ENCODE assay signal across 13 cellular contexts in the genomic region with DNA sequence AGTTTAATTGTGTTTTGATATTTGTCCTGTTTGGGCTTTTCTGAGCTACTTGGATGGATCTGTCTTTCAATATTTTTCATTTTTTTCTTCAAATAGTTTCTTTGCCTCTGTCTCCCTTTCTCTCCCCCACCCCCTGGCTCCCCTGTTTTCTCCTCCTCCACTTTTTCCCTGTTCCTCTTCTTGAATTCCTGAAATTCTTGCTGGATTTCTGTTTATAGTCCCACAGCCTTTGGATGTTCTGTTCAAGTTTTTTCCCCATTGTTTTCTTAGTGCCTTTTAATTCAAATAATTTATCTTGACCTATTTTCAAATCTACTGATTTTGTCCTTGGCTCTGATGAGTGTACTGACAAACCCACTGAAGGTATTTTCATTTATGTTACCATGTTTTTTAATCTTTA.
"Had no signal": no experiment of that assay in that cellular context is flagged by ENCODE, and none has a peak within 500 bp of the region (broad histone marks: within the 10 kb centered on the region; RNA-seq: fewer than 3 reads in every experiment).

No MANE protein-coding gene starts in this region.

- H3K27ac ChIP-seq: gastrocnemius medialis, heart right ventricle, right atrium auricular region, thyroid gland, uterus had no signal

- H3K27ac Mint-ChIP-seq: activated T-helper 2 cell treated with anti-CD3 and anti-CD28 coated beads, Interferon-gamma antibody, Interleukin-2, Interleukin-4, amounts not matched to agents 10 μg/mL and 5 μg/mL and 100 μg/mL, durations not matched to agents 14 hours and 24 hours and 36 hours had no signal

- H3K9me3 ChIP-seq: gastrocnemius medialis, thyroid gland had no signal

- H3K4me1 ChIP-seq: gastrocnemius medialis, heart right ventricle, right atrium auricular region, thyroid gland, uterus had no signal

- H3K4me3 ChIP-seq: gastrocnemius medialis, heart right ventricle, right atrium auricular region, thyroid gland, uterus had no signal

- H3K36me3 ChIP-seq: right atrium auricular region, thyroid gland, uterus had no signal

- DNase-seq: activated CD4-positive, alpha-beta T cell treated with anti-CD3 and anti-CD28 coated beads, Interleukin-2, amount 50 U/mL, for 1 hour; activated CD4-positive, CD25-positive, alpha-beta regulatory T cell; activated T-cell treated with anti-CD3 and anti-CD28 coated beads for 4 hours; amygdala; gastrocnemius medialis; heart right ventricle; small intestine; T-helper 2 cell; thyroid gland; uterus had no signal

- ATAC-seq: activated naive CD4-positive, alpha-beta T cell treated with anti-CD3 and anti-CD28 coated beads, Interleukin-2, amount 50 U/mL, for 72 hours; gastrocnemius medialis had no signal

- H3K27me3 ChIP-seq: gastrocnemius medialis, heart right ventricle, right atrium auricular region, thyroid gland, uterus had no signal
